In the genomic region with DNA sequence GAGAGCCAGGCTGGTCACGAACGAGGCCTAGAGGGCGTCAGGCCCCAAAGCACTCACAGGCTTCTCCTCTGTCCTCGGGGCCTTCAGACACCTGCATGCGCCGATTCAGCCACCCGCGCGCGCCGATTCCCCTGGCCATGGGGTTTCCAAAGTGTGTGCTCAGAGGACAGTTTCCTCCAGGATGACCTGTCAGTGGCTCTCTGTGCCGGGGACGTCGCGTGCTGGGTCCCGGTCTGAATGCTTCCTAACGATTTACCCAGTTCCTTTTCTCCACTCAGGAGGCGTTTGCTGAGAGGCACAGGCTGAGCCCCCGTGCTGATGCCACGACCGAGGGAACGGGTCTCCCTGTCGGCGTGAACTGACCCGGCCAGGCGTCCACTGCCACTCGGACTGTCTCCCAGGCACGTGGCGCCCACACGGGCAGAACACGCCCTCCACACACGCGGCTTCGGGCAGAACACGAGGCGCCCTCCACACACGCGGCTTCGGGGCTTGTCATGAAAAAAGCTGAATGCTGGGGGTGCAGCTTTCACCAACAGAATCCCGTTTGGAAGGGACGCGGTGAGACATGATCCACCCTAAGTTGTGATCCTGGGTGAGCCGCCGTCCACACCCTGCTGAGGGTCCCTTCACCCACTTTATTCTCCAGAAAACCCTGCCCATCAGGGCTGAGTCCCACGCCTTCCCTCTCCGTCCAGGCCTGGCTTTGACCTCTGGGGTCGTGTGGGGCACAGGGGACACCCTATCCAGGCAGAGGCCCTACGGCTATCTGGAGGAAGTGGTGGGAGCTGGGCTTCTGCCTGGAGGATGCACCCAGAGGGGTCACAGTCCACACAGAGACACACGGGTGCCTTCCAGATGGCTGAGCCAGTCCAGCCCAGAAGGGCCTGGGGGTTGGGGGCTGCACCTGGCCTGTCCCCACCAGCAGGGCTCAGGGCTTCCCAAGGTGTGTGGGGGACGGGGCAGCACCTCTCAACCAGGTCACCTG, we compare ENCODE assay signal across 25 cellular contexts. TPM values are rescaled to one million over a fixed set of nuclear protein-coding genes. Genes with fewer than 3 reads are reported as not detected.
DNase-seq lines count a peak whose midpoint lies in the region; ATAC-seq, FAIRE-seq and TF ChIP-seq lines count a peak whose summit lies in the region.
"Had no signal": no experiment of that assay in that cellular context is flagged by ENCODE, and none has a peak within 500 bp of the region (broad histone marks: within the 10 kb centered on the region; RNA-seq: fewer than 3 reads in every experiment).

No MANE protein-coding gene starts in this region.

- H3K56ac ChIP-seq in IMR-90 (ENCODE audit: extremely low read depth, insufficient read depth, low read length), result no peak overlapping the region

- intact Hi-C loops in IMR-90 (cut with micrococcal nuclease) (no loop called here), colonic mucosa (cut with DNase I) (no loop called here)

- no peaks in the 10 kb centered on the region for H3K9me3 Mint-ChIP-seq in nephron
- H3K9me3 Mint-ChIP-seq: activated CD8-positive, alpha-beta T cell treated with anti-CD3 and anti-CD28 coated beads for 36 hours; brain; CD4-positive, CD25-positive, alpha-beta regulatory T cell; T-cell had no signal

- H3F3A ChIP-seq in smooth muscle cell (ENCODE audit: low read depth), result peaks cover 12% of the 10 kb centered on the region

- H2AK5ac ChIP-seq in IMR-90 (ENCODE audit: low read depth, low read length), result peak overlapping the region; percentile 96

- no peaks in the 10 kb centered on the region for H3K9me3 ChIP-seq in IMR-90 (ENCODE audit: control insufficient read depth, insufficient read depth, low read length)
- no peaks in the 10 kb centered on the region for H3K9me3 ChIP-seq in colonic mucosa
- H3K9me3 ChIP-seq in smooth muscle cell (replicated peaks; ENCODE audit: low read depth), result no peaks in the 10 kb centered on the region
- H3K9me3 ChIP-seq: esophagus muscularis mucosa, SJSA1 had no signal

- H2BK15ac ChIP-seq in IMR-90 (ENCODE audit: low read depth, low read length), result peak overlapping the region; percentile 93

- no peak overlapping the region for H4K5ac ChIP-seq in IMR-90 (ENCODE audit: low read depth, low read length)

- no peak overlapping the region; the same call in 1 of the 2 replicates for H3K23ac ChIP-seq in IMR-90 (ENCODE audit: low read depth, low read length)

- peaks cover 25% of the 10 kb centered on the region for H3K4me1 Mint-ChIP-seq in nephron
- H3K4me1 Mint-ChIP-seq: CD4-positive, CD25-positive, alpha-beta regulatory T cell; T-cell had no signal

- H3K36me3 ChIP-seq in IMR-90 (ENCODE audit: control insufficient read depth, insufficient read depth, low read length) (no peaks in the 10 kb centered on the region), colonic mucosa (no peaks in the 10 kb centered on the region), smooth muscle cell (ENCODE audit: low read depth) (no peaks in the 10 kb centered on the region)
- H3K36me3 ChIP-seq: esophagus muscularis mucosa, SJSA1 had no signal

- in situ Hi-C loops in IMR-90 (cut with MboI; ENCODE audit: low sequenced_read_pairs), result no loop called here

- H3K27me3 Mint-ChIP-seq in nephron (ENCODE audit: low read depth), result no peaks in the 10 kb centered on the region
- H3K27me3 Mint-ChIP-seq: activated CD8-positive, alpha-beta T cell treated with anti-CD3 and anti-CD28 coated beads for 36 hours; brain; CD4-positive, CD25-positive, alpha-beta regulatory T cell had no signal

- H3K27ac Mint-ChIP-seq in nephron, result peak overlapping the region in 2 of 3 experiments; percentile 70 to 76
- H3K27ac Mint-ChIP-seq: activated CD8-positive, alpha-beta T cell treated with anti-CD3 and anti-CD28 coated beads for 36 hours; CD4-positive, CD25-positive, alpha-beta regulatory T cell; T-cell had no signal

- whole genome bisulfite sequencing in IMR-90 (ENCODE audit: extremely low coverage in 2 of 2, insufficient read length in 1 of 2), 2 experiments, result 95% methylated on average over 33 of the region's 50 CpGs; no CpG with 5 or more reads in 1 of the 2 experiments
- 97% methylated on average over 50 of the region's 50 CpGs for WGBS in smooth muscle cell (ENCODE audit: low lambda C conversion rate)

- H3K27me3 ChIP-seq in IMR-90 (ENCODE audit: control insufficient read depth, insufficient read depth, low read length) (no peaks in the 10 kb centered on the region), colonic mucosa (no peaks in the 10 kb centered on the region), smooth muscle cell (ENCODE audit: low read depth) (no peaks in the 10 kb centered on the region)
- H3K27me3 ChIP-seq: esophagus muscularis mucosa, SJSA1 had no signal

- H3K79me2 ChIP-seq in smooth muscle cell (ENCODE audit: low read depth), result peaks cover 6% of the 10 kb centered on the region

- peak overlapping the region; percentile 91 for H2BK20ac ChIP-seq in IMR-90 (ENCODE audit: low read depth, low read length)

- H2BK120ac ChIP-seq in IMR-90 (ENCODE audit: low read depth, low read length), result peak overlapping the region; percentile 99

- H3K27ac ChIP-seq in IMR-90 (ENCODE audit: insufficient read depth, low read length) (no peak overlapping the region), colonic mucosa (peak overlapping the region; percentile 12), smooth muscle cell (ENCODE audit: low read depth) (peak overlapping the region; percentile 100)

- no peak for TF ChIP-seq POLR2A in IMR-90 (IDR thresholded peaks at IDR 0.05; ENCODE audit: low read depth, low read length)

- H3K4me2 ChIP-seq in IMR-90 (ENCODE audit: low read depth, low read length) (no peak overlapping the region), smooth muscle cell (peak overlapping the region; percentile 21)

- BruUV-seq in IMR-90 (replicated peaks; lab: Mats Ljungman, UMichigan), result no TSS peak

- dilution Hi-C loops in IMR-90 (cut with HindIII; ENCODE audit: low sequenced_read_pairs, unreplicated experiment), result no loop called here

- DNase-seq in IMR-90 (no peak), colonic mucosa (no peak), smooth muscle cell (lab: John Stamatoyannopoulos, UW; ENCODE audit: unreplicated experiment) (no peak), frontal cortex (ENCODE audit: low spot score in 2 of 2) (no peak), foreskin melanocyte (no peak), dedifferentiated amniotic fluid mesenchymal stem cell (ENCODE audit: extremely low spot score) (no peak)
- DNase-seq: activated CD8-positive, alpha-beta T cell treated with anti-CD3 and anti-CD28 coated beads for 36 hours; activated effector memory CD4-positive, alpha-beta T cell treated with anti-CD3 and anti-CD28 coated beads, Interleukin-2, amount 50 U/mL, for 16 hours; CD4-positive, CD25-positive, alpha-beta regulatory T cell; Karpas-422; kidney glomerular epithelial cell; mammary epithelial cell; NCI-H1694; NCI-H526; retina; stimulated activated naive CD4-positive, alpha-beta T cell treated with Interleukin-2 at 50 U/mL for 16 hours; T-cell had no signal

- FAIRE-seq in frontal cortex (lab: Jason Lieb, UNC), result no peak

- peak overlapping the region; percentile 98 for H3K4ac ChIP-seq in IMR-90 (ENCODE audit: low read depth, low read length)

- TF ChIP-seq CTCF in IMR-90 (conservative IDR thresholded peaks at IDR 0.05; ENCODE audit: low read depth, low read length), result no peak
- TF ChIP-seq CTCF in colonic mucosa (IDR thresholded peaks at IDR 0.05), result no peak
- no peak for TF ChIP-seq CTCF in nephron (IDR thresholded peaks at IDR 0.05; ENCODE audit: unreplicated experiment in 3 of 3)
- no peak for TF ChIP-seq CTCF in smooth muscle cell (IDR thresholded peaks at IDR 0.05; ENCODE audit: borderline replicate concordance, insufficient read depth, poor library complexity, severe bottlenecking)

- H3K4me3 Mint-ChIP-seq in nephron, result no peak overlapping the region
- H3K4me3 Mint-ChIP-seq: activated CD8-positive, alpha-beta T cell treated with anti-CD3 and anti-CD28 coated beads for 36 hours; brain; CD4-positive, CD25-positive, alpha-beta regulatory T cell; T-cell had no signal

- peaks cover 8% of the 10 kb centered on the region; the same call in 1 of the 2 replicates for H3K9me1 ChIP-seq in IMR-90 (ENCODE audit: insufficient read depth, low read length)

- peak overlapping the region; percentile 96 for H4K91ac ChIP-seq in IMR-90 (ENCODE audit: insufficient read depth, low read depth, low read length)

- CTCF ChIA-PET in IMR-90 (lab: Yijun Ruan, JAX), result no interaction called here

- H4K20me1 ChIP-seq in IMR-90 (ENCODE audit: insufficient read depth, low read length), result no peaks in the 10 kb centered on the region
- no peaks in the 10 kb centered on the region for H4K20me1 ChIP-seq in smooth muscle cell (ENCODE audit: low read depth)

- TF ChIP-seq RAD21 in IMR-90 (IDR thresholded peaks at IDR 0.05; ENCODE audit: low read length), result no peak

- H2AFZ ChIP-seq in IMR-90 (replicated peaks; ENCODE audit: low read length, poor library complexity), result no peak overlapping the region
- no peak overlapping the region for H2AFZ ChIP-seq in smooth muscle cell (ENCODE audit: low read depth)

- H2BK5ac ChIP-seq in IMR-90 (ENCODE audit: low read depth, low read length, poor library complexity, severe bottlenecking), result peak overlapping the region; percentile 49

- H3K9ac ChIP-seq in IMR-90 (ENCODE audit: low read depth, low read length) (no peak overlapping the region), colonic mucosa (ENCODE audit: low read depth in 2 of 2, low read length in 2 of 2) (no peak overlapping the region), smooth muscle cell (ENCODE audit: low read depth) (peak overlapping the region; percentile 90)

- no peak overlapping the region for H3K4me3 ChIP-seq in IMR-90 (ENCODE audit: insufficient read depth, low read depth, low read length)
- H3K4me3 ChIP-seq in colonic mucosa, result no peak overlapping the region
- H3K4me3 ChIP-seq in smooth muscle cell, result no peak overlapping the region
- H3K4me3 ChIP-seq: coronary artery, esophagus muscularis mucosa, SJSA1 had no signal

- H3K36me3 Mint-ChIP-seq in nephron (ENCODE audit: low read depth), result no peaks in the 10 kb centered on the region
- H3K36me3 Mint-ChIP-seq: brain; CD4-positive, CD25-positive, alpha-beta regulatory T cell; T-cell had no signal

- peak overlapping the region in 1 of 2 experiments; percentile 96; a peak in 2 of 4 replicates for H4K8ac ChIP-seq in IMR-90 (ENCODE audit: low read depth in 2 of 2, low read length in 2 of 2)

- no peak for ATAC-seq in IMR-90 (ENCODE audit: low read depth)
- no peak for ATAC-seq in GM21786 (IDR thresholded peaks at IDR 0.05; ENCODE audit: unreplicated experiment)
- ATAC-seq: activated CD4-positive, CD25-positive, alpha-beta regulatory T cell treated with anti-CD3 and anti-CD28 coated beads, Interleukin-2, amount 50 U/mL, for 24 hours; activated CD8-positive, alpha-beta T cell treated with anti-CD3 and anti-CD28 coated beads for 36 hours; Panc1; T-cell had no signal

- H3K18ac ChIP-seq in IMR-90 (ENCODE audit: low read depth, low read length), result peak overlapping the region; percentile 20; the same call in 1 of the 2 replicates

- peaks cover 30% of the 10 kb centered on the region for H3K4me1 ChIP-seq in IMR-90 (ENCODE audit: control insufficient read depth, insufficient read depth, low read length)
- H3K4me1 ChIP-seq in colonic mucosa, result no peaks in the 10 kb centered on the region
- H3K4me1 ChIP-seq in smooth muscle cell (ENCODE audit: low read depth), result peaks cover 8% of the 10 kb centered on the region

- peaks cover 0 to 22% of the 10 kb centered on the region in 2 experiments; a peak in 1 of 4 replicates for H3K79me1 ChIP-seq in IMR-90 (ENCODE audit: low read depth in 1 of 2, low read length in 2 of 2)

- peak overlapping the region; percentile 78 for H2AK9ac ChIP-seq in IMR-90 (replicated peaks; ENCODE audit: low read depth, low read length, poor library complexity)

- POLR2A ChIA-PET in IMR-90 (lab: Charles Lee; ENCODE audit: unreplicated experiment), result no interaction called here

- peak overlapping the region; percentile 76 for H3K14ac ChIP-seq in IMR-90 (replicated peaks; ENCODE audit: low read depth, low read length)

RNA-seq across cellular contexts. Expression of gene COL6A1, which starts 56.1 kb away (rescaled TPM):
- total RNA-seq in IMR-90 (2012; rRNA removed) (173 and 186 TPM in 2 replicates), colonic mucosa (100 to 1,000 TPM in 1 of 2 donors, 10 to 100 TPM in 1; 39.8 to 131 TPM), smooth muscle cell (1,267 and 1,292 TPM in 2 replicates), frontal cortex (41.6 TPM)
- polyA plus RNA-seq in IMR-90 (2012; rRNA removed) (1,556 and 1,578 TPM in 2 replicates), smooth muscle cell (2,075 and 2,827 TPM in 2 replicates)
- polyA plus RNA-seq in IMR-90 (2012; cell fraction: cytosol; rRNA removed), result 1,992 and 3,331 TPM in 2 replicates
- polyA plus RNA-seq in IMR-90 (2012; cell fraction: nucleus; rRNA removed; ENCODE audit: low replicate concordance), result 5,237 and 11,886 TPM in 2 replicates
